8 cellular contexts compared by ENCODE assay signal in genomic region chr10:26095781-26096180, GRCh38.
"Had no signal": no experiment of that assay in that cellular context is flagged by ENCODE, and none has a peak within 500 bp of the region (broad histone marks: within the 10 kb centered on the region; RNA-seq: fewer than 3 reads in every experiment).

No MANE protein-coding gene starts in this region.

- H3K27ac ChIP-seq: GM23248 had no signal

- DNase-seq: GM23248, GOT3, H7, HFFc6, IMR-90 had no signal

- ATAC-seq: HCT116, K562 had no signal

- H3K9me3 ChIP-seq: HAP-1 had no signal

- H3K36me3 ChIP-seq: HAP-1 had no signal

- H3K4me1 ChIP-seq: HAP-1 had no signal

- H3K4me3 ChIP-seq: GM23248, HAP-1, K562 had no signal
